In genomic region chr3:196216681-196217211, GRCh38 we compare ENCODE assay signal across 1 cellular context.
TF ChIP-seq lines count a peak whose summit lies in the region.

No MANE protein-coding gene starts in this region.

TF ChIP-seq in K562, 482 proteins besides CTCF, POLR2A, EP300 and RAD21 (continued from another document):
- peak; percentile 55; the same call in 1 of the 2 replicates for TF ChIP-seq ZBTB33 (CRISPR knock-in tag; IDR thresholded peaks at IDR 0.05)
